1 cellular context compared by ENCODE assay signal in the genomic region with DNA sequence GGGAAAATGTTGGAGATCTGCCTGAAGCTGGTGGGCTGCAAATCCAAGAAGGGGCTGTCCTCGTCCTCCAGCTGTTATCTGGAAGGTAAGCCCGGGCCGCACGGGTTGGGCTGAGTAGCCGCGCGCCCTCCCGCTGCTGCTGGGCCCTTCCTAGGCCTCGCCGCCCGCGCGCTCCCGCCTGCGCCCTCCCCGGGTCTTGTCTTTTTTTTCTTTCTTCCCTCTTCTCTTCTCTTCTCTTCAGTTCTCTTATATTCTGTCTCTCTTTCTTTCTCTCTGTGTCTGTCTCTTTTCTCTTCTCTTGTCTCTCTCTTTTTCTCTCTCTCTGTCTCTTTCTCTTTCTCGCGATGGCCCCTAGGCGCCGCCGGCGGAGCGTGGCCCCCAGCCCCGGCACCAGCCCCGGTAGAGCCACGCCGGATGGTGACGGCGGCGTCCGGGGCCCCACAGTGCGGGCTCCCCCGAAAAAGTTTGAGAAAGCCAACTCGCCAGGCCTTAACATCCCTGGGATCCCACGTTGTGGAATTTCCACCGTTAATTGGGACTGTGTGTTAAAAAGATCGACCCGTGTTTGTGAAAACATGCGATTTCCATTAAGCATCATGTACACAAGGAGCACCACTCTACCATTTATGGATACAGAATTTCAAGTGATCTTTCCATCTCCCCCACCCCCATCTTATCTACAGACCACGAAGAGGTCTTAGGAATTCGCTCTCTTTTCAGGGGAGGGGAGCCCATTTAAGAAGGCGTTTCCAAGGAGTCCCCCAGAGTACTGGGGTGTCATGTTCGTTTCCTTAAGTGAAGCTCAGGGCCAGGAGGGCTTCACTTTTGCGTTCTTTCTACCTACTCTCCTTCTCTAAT.
TF ChIP-seq lines count a peak whose summit lies in the region.

No MANE protein-coding gene starts in this region.

TF ChIP-seq in HEK293, 187 proteins besides CTCF, POLR2A, EP300 and RAD21 (continued from another document and continues in another):
- peak; percentile 40; the same call in 1 of the 2 replicates for TF ChIP-seq KLF16 (tag by site-specific recombination; IDR thresholded peaks at IDR 0.05)
- 0 out of 2 replicates have a peak, but pooled peaks have one; percentile 47 for TF ChIP-seq OVOL3 (tag by site-specific recombination; IDR thresholded peaks at IDR 0.05)
- TF ChIP-seq WT1 (tag by site-specific recombination; IDR thresholded peaks at IDR 0.05), result no peak
- TF ChIP-seq ZNF629 (tag by site-specific recombination; IDR thresholded peaks at IDR 0.05), result no peak
- TF ChIP-seq SP2 (tag by site-specific recombination; IDR thresholded peaks at IDR 0.05), result peak; percentile 5; the same call in 1 of the 2 replicates
- TF ChIP-seq ZFP37 (tag by site-specific recombination; IDR thresholded peaks at IDR 0.05), result peak; percentile 90
- 0 out of 2 replicates have a peak, but pooled peaks have one; percentile 34 for TF ChIP-seq YY2 (tag by site-specific recombination; IDR thresholded peaks at IDR 0.05)
- no peak for TF ChIP-seq ZNF548 (tag by site-specific recombination; IDR thresholded peaks at IDR 0.05)
- TF ChIP-seq ZNF366 (tag by site-specific recombination; conservative IDR thresholded peaks at IDR 0.05), result peak; percentile 90
- TF ChIP-seq, protein P1, sequence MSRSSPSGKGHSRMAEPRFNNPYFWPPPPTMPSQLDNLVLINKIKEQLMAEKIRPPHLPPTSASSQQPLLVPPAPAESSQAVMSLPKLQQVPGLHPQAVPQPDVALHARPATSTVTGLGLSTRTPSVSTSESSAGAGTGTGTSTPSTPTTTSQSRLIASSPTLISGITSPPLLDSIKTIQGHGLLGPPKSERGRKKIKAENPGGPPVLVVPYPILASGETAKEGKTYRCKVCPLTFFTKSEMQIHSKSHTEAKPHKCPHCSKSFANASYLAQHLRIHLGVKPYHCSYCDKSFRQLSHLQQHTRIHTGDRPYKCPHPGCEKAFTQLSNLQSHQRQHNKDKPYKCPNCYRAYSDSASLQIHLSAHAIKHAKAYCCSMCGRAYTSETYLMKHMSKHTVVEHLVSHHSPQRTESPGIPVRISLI (tag by site-specific recombination; IDR thresholded peaks at IDR 0.05), result 0 out of 2 replicates have a peak, but pooled peaks have one; percentile 19
- TF ChIP-seq ZNF623 (tag by site-specific recombination; IDR thresholded peaks at IDR 0.05), result no peak
- no peak for TF ChIP-seq ZNF549 (tag by site-specific recombination; IDR thresholded peaks at IDR 0.05)
- no peak for TF ChIP-seq ZNF23 (tag by site-specific recombination; IDR thresholded peaks at IDR 0.05; ENCODE audit: borderline replicate concordance)
- TF ChIP-seq ZNF501 (tag by site-specific recombination; IDR thresholded peaks at IDR 0.05), result peak; percentile 46; the same call in 1 of the 2 replicates
- peak; percentile 79 for TF ChIP-seq KLF8 (tag by site-specific recombination; IDR thresholded peaks at IDR 0.05)
- TF ChIP-seq ZNF121 (tag by site-specific recombination; IDR thresholded peaks at IDR 0.05), result no peak; the same call in 1 of the 2 replicates
- TF ChIP-seq, protein P2, sequence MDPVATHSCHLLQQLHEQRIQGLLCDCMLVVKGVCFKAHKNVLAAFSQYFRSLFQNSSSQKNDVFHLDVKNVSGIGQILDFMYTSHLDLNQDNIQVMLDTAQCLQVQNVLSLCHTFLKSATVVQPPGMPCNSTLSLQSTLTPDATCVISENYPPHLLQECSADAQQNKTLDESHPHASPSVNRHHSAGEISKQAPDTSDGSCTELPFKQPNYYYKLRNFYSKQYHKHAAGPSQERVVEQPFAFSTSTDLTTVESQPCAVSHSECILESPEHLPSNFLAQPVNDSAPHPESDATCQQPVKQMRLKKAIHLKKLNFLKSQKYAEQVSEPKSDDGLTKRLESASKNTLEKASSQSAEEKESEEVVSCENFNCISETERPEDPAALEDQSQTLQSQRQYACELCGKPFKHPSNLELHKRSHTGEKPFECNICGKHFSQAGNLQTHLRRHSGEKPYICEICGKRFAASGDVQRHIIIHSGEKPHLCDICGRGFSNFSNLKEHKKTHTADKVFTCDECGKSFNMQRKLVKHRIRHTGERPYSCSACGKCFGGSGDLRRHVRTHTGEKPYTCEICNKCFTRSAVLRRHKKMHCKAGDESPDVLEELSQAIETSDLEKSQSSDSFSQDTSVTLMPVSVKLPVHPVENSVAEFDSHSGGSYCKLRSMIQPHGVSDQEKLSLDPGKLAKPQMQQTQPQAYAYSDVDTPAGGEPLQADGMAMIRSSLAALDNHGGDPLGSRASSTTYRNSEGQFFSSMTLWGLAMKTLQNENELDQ (tag by site-specific recombination; IDR thresholded peaks at IDR 0.05; ENCODE audit: low read depth), result no peak
- TF ChIP-seq, protein P3, sequence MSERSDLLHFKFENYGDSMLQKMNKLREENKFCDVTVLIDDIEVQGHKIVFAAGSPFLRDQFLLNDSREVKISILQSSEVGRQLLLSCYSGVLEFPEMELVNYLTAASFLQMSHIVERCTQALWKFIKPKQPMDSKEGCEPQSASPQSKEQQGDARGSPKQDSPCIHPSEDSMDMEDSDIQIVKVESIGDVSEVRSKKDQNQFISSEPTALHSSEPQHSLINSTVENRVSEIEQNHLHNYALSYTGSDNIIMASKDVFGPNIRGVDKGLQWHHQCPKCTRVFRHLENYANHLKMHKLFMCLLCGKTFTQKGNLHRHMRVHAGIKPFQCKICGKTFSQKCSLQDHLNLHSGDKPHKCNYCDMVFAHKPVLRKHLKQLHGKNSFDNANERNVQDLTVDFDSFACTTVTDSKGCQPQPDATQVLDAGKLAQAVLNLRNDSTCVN (tag by site-specific recombination; optimal IDR thresholded peaks at IDR 0.05), result peak; percentile 82
- TF ChIP-seq ZNF324 (tag by site-specific recombination; IDR thresholded peaks at IDR 0.05), result no peak
- TF ChIP-seq ZNF596 (tag by site-specific recombination; IDR thresholded peaks at IDR 0.05), result peak; percentile 50
- TF ChIP-seq, protein P4, sequence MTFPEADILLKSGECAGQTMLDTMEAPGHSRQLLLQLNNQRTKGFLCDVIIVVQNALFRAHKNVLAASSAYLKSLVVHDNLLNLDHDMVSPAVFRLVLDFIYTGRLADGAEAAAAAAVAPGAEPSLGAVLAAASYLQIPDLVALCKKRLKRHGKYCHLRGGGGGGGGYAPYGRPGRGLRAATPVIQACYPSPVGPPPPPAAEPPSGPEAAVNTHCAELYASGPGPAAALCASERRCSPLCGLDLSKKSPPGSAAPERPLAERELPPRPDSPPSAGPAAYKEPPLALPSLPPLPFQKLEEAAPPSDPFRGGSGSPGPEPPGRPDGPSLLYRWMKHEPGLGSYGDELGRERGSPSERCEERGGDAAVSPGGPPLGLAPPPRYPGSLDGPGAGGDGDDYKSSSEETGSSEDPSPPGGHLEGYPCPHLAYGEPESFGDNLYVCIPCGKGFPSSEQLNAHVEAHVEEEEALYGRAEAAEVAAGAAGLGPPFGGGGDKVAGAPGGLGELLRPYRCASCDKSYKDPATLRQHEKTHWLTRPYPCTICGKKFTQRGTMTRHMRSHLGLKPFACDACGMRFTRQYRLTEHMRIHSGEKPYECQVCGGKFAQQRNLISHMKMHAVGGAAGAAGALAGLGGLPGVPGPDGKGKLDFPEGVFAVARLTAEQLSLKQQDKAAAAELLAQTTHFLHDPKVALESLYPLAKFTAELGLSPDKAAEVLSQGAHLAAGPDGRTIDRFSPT (tag by site-specific recombination; IDR thresholded peaks at IDR 0.05), result no peak
- TF ChIP-seq ZNF561 (tag by site-specific recombination; IDR thresholded peaks at IDR 0.05; ENCODE audit: borderline replicate concordance), result 0 out of 2 replicates have a peak, but pooled peaks have one; percentile 11
- peak; percentile 76 for TF ChIP-seq ZEB2 (tag by site-specific recombination; IDR thresholded peaks at IDR 0.05)
- TF ChIP-seq, protein P5, sequence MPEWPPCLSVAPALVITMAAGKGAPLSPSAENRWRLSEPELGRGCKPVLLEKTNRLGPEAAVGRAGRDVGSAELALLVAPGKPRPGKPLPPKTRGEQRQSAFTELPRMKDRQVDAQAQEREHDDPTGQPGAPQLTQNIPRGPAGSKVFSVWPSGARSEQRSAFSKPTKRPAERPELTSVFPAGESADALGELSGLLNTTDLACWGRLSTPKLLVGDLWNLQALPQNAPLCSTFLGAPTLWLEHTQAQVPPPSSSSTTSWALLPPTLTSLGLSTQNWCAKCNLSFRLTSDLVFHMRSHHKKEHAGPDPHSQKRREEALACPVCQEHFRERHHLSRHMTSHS (tag by site-specific recombination; IDR thresholded peaks at IDR 0.05), result no peak
- TF ChIP-seq ZNF175 (tag by site-specific recombination; IDR thresholded peaks at IDR 0.05), result no peak
- TF ChIP-seq HOXD13 (CRISPR knock-in tag; IDR thresholded peaks at IDR 0.05; ENCODE audit: borderline replicate concordance), result no peak
- TF ChIP-seq KLF1 (tag by site-specific recombination; IDR thresholded peaks at IDR 0.05), result no peak
- peak; percentile 48; the same call in 1 of the 2 replicates for TF ChIP-seq GLIS1 (tag by site-specific recombination; IDR thresholded peaks at IDR 0.05)
- peak; percentile 89 for TF ChIP-seq ZNF335 (tag by site-specific recombination; conservative IDR thresholded peaks at IDR 0.05)
- TF ChIP-seq, protein P6, sequence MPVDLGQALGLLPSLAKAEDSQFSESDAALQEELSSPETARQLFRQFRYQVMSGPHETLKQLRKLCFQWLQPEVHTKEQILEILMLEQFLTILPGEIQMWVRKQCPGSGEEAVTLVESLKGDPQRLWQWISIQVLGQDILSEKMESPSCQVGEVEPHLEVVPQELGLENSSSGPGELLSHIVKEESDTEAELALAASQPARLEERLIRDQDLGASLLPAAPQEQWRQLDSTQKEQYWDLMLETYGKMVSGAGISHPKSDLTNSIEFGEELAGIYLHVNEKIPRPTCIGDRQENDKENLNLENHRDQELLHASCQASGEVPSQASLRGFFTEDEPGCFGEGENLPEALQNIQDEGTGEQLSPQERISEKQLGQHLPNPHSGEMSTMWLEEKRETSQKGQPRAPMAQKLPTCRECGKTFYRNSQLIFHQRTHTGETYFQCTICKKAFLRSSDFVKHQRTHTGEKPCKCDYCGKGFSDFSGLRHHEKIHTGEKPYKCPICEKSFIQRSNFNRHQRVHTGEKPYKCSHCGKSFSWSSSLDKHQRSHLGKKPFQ (tag by site-specific recombination; IDR thresholded peaks at IDR 0.05), result no peak
- peak; percentile 58; the same call in 1 of the 2 replicates for TF ChIP-seq EGR2 (tag by site-specific recombination; IDR thresholded peaks at IDR 0.05; ENCODE audit: low read depth)
- TF ChIP-seq ZNF626 (tag by site-specific recombination; IDR thresholded peaks at IDR 0.05), result no peak
- TF ChIP-seq, protein P7, sequence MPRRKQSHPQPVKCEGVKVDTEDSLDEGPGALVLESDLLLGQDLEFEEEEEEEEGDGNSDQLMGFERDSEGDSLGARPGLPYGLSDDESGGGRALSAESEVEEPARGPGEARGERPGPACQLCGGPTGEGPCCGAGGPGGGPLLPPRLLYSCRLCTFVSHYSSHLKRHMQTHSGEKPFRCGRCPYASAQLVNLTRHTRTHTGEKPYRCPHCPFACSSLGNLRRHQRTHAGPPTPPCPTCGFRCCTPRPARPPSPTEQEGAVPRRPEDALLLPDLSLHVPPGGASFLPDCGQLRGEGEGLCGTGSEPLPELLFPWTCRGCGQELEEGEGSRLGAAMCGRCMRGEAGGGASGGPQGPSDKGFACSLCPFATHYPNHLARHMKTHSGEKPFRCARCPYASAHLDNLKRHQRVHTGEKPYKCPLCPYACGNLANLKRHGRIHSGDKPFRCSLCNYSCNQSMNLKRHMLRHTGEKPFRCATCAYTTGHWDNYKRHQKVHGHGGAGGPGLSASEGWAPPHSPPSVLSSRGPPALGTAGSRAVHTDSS (tag by site-specific recombination; IDR thresholded peaks at IDR 0.05), result no peak
- TF ChIP-seq ZNF174 (tag by site-specific recombination; IDR thresholded peaks at IDR 0.05), result no peak
- no peak for TF ChIP-seq ZFP3 (tag by site-specific recombination; IDR thresholded peaks at IDR 0.05; ENCODE audit: low read depth)
- no peak for TF ChIP-seq SCRT2 (tag by site-specific recombination; IDR thresholded peaks at IDR 0.05)
- TF ChIP-seq ZBTB17 (tag by site-specific recombination; IDR thresholded peaks at IDR 0.05), result no peak; the same call in 1 of the 2 replicates
- TF ChIP-seq, protein P8, sequence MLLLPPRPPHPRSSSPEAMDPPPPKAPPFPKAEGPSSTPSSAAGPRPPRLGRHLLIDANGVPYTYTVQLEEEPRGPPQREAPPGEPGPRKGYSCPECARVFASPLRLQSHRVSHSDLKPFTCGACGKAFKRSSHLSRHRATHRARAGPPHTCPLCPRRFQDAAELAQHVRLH (tag by site-specific recombination; IDR thresholded peaks at IDR 0.05), result no peak
- peak; percentile 50; the same call in 1 of the 2 replicates for TF ChIP-seq ZNF600 (tag by site-specific recombination; IDR thresholded peaks at IDR 0.05)
- no peak for TF ChIP-seq ZNF239 (tag by site-specific recombination; IDR thresholded peaks at IDR 0.05)
- TF ChIP-seq ZNF510 (tag by site-specific recombination; IDR thresholded peaks at IDR 0.05; ENCODE audit: insufficient replicate concordance), result no peak
- no peak for TF ChIP-seq ZNF19 (tag by site-specific recombination; IDR thresholded peaks at IDR 0.05; ENCODE audit: low read depth)
- peak; percentile 97 for TF ChIP-seq ZBTB20 (tag by site-specific recombination; IDR thresholded peaks at IDR 0.05)
- TF ChIP-seq, protein P9, sequence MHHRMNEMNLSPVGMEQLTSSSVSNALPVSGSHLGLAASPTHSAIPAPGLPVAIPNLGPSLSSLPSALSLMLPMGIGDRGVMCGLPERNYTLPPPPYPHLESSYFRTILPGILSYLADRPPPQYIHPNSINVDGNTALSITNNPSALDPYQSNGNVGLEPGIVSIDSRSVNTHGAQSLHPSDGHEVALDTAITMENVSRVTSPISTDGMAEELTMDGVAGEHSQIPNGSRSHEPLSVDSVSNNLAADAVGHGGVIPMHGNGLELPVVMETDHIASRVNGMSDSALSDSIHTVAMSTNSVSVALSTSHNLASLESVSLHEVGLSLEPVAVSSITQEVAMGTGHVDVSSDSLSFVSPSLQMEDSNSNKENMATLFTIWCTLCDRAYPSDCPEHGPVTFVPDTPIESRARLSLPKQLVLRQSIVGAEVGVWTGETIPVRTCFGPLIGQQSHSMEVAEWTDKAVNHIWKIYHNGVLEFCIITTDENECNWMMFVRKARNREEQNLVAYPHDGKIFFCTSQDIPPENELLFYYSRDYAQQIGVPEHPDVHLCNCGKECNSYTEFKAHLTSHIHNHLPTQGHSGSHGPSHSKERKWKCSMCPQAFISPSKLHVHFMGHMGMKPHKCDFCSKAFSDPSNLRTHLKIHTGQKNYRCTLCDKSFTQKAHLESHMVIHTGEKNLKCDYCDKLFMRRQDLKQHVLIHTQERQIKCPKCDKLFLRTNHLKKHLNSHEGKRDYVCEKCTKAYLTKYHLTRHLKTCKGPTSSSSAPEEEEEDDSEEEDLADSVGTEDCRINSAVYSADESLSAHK (tag by site-specific recombination; IDR thresholded peaks at IDR 0.05), result peak; percentile 48; the same call in 1 of the 2 replicates
- TF ChIP-seq ZNF76 (tag by site-specific recombination; IDR thresholded peaks at IDR 0.05; ENCODE audit: borderline replicate concordance, low read depth), result 0 out of 2 replicates have a peak, but pooled peaks have one; percentile 25
- no peak for TF ChIP-seq ZNF777 (tag by site-specific recombination; IDR thresholded peaks at IDR 0.05; ENCODE audit: borderline replicate concordance)
- no peak for TF ChIP-seq ZNF768 (tag by site-specific recombination; IDR thresholded peaks at IDR 0.05)
